ENCODE assay signal across 22 cellular contexts in the genomic region with DNA sequence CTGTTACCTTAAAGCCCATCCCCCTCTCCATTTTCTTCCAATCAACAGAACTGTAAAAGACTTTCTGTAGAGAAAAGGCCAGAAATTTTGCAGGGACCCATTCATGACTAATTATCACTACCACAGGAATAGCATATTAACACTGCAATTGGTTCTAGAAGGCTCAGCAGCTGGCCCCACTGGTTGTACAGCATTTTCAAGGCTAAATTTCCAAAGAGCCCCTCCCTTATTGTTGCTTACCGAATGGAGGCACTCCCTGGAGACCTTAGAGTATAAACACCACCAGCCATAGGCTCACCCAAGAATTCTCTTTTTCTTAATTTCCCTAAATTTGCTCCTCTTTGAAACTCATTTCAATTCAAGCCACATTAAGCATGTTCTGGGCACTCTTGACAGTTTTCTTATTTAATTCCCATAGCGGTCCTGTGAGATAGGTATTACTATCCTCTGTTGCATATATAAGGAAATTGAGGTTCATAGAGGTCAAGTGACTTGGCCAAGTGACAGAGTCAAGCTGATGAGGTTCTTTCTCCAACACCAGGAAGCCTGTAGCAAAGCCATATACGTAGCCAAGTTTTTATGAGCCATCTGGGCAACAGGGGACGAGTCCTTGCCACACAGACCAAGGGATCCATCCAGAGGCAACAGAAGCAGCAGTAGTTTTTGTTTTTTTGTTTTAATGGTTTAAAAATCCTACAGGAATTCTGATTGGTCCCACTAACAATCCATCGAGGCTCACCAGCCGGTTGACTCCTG.
DNase-seq lines count a peak whose midpoint lies in the region; ATAC-seq, FAIRE-seq and TF ChIP-seq lines count a peak whose summit lies in the region.
"Had no signal": no experiment of that assay in that cellular context is flagged by ENCODE, and none has a peak within 500 bp of the region (broad histone marks: within the 10 kb centered on the region; RNA-seq: fewer than 3 reads in every experiment).

No MANE protein-coding gene starts in this region.

- no peak for ATAC-seq in effector memory CD8-positive, alpha-beta T cell (replicated peaks)
- ATAC-seq: activated T-cell treated with anti-CD3 and anti-CD28 coated beads, Interleukin-2, amount 50 U/mL, for 72 hours had no signal

- H3K23ac ChIP-seq in H1 (ENCODE audit: insufficient read length) = no peak overlapping the region

- H4K8ac ChIP-seq in H1 (ENCODE audit: extremely low read depth, insufficient read depth, low read length) = no peak overlapping the region

- peak overlapping the region; percentile 92 for H3K4me3 Mint-ChIP-seq in nephron progenitor cell
- no peak overlapping the region for H3K4me3 Mint-ChIP-seq in effector memory CD8-positive, alpha-beta T cell
- H3K4me3 Mint-ChIP-seq: activated B cell treated with CpG ODN at 0.5 μM for 24 hours; activated naive CD8-positive, alpha-beta T cell; activated T-cell treated with anti-CD3 and anti-CD28 coated beads, Interleukin-2, amount 50 U/mL, for 72 hours; HFFc6; naive B cell had no signal

- 89% methylated on average over 6 of the region's 6 CpGs; no CpG with 5 or more reads in 1 of the 2 experiments for WGBS in H1 (ENCODE audit: extremely low coverage in 1 of 2, insufficient coverage in 1 of 2, insufficient read length in 1 of 2, insufficient replicate concordance in 2 of 2, low coverage in 1 of 2, low lambda C conversion rate in 2 of 2, missing lambda C conversion rate in 1 of 2), 2 experiments

- H3K36me3 Mint-ChIP-seq in nephron progenitor cell (ENCODE audit: low read depth) = peaks cover 38% of the 10 kb centered on the region
- H3K36me3 Mint-ChIP-seq in effector memory CD8-positive, alpha-beta T cell (ENCODE audit: insufficient read depth) = no peaks in the 10 kb centered on the region
- H3K36me3 Mint-ChIP-seq: activated naive CD8-positive, alpha-beta T cell; naive B cell had no signal

- peaks cover 3% of the 10 kb centered on the region for H3K27me3 Mint-ChIP-seq in nephron progenitor cell (ENCODE audit: low read depth, poor library complexity)
- peaks cover 35 to 49% of the 10 kb centered on the region in 2 donors for H3K27me3 Mint-ChIP-seq in effector memory CD8-positive, alpha-beta T cell

- peaks cover 0 to 69% of the 10 kb centered on the region in 2 experiments; a peak in 3 of 4 replicates for H3K79me2 ChIP-seq in H1 (ENCODE audit: control insufficient read depth in 1 of 2, insufficient read depth in 2 of 2, low read length in 2 of 2)
- H3K79me2 ChIP-seq in Karpas-422 (ENCODE audit: low read length) = no peaks in the 10 kb centered on the region

- no peak overlapping the region for H2BK15ac ChIP-seq in H1 (ENCODE audit: low read length)

- peaks cover 24% of the 10 kb centered on the region for H3K9me3 Mint-ChIP-seq in nephron progenitor cell
- no peaks in the 10 kb centered on the region for H3K9me3 Mint-ChIP-seq in effector memory CD8-positive, alpha-beta T cell
- H3K9me3 Mint-ChIP-seq: activated B cell treated with CpG ODN at 0.5 μM for 24 hours; activated T-cell treated with anti-CD3 and anti-CD28 coated beads, Interleukin-2, amount 50 U/mL, for 72 hours; HFFc6; naive B cell had no signal

- no peaks in the 10 kb centered on the region for H3K27me3 ChIP-seq in H1 (replicated peaks in 1 of 4; ENCODE audit: control insufficient read depth in 3 of 4, extremely low read depth in 1 of 4, insufficient read depth in 3 of 4, low read length in 3 of 4)
- no peaks in the 10 kb centered on the region for H3K27me3 ChIP-seq in Karpas-422 (ENCODE audit: low read length)
- H3K27me3 ChIP-seq: brain microvascular endothelial cell, SJSA1 had no signal

- 0 out of 2 replicates have a peak overlapping the region, but pooled peaks have one; percentile 8 for H3K27ac ChIP-seq in H1 (ENCODE audit: low read depth, low read length)
- H3K27ac ChIP-seq in Karpas-422 (ENCODE audit: low read length) = no peak overlapping the region
- H3K27ac ChIP-seq: brain microvascular endothelial cell, SJSA1 had no signal

- H3K4ac ChIP-seq in H1 (replicated peaks; ENCODE audit: insufficient read length, low read depth, low read length) = no peak overlapping the region

- H3K36me3 ChIP-seq in H1 (ENCODE audit: control insufficient read depth in 2 of 4, insufficient read depth in 4 of 4, low read length in 3 of 4) (no peaks in the 10 kb centered on the region), Karpas-422 (ENCODE audit: insufficient read depth, low read length) (no peaks in the 10 kb centered on the region)
- H3K36me3 ChIP-seq: brain microvascular endothelial cell, SJSA1 had no signal

- H2BK5ac ChIP-seq in H1 (ENCODE audit: low read depth, low read length) = peak overlapping the region; percentile 15; the same call in 1 of the 2 replicates

- no peak overlapping the region; the same call in 1 of the 2 replicates for H2BK20ac ChIP-seq in H1 (ENCODE audit: low read length)

- peaks cover 6 to 44% (median 25%) of the 10 kb centered on the region in 4 experiments for H3K4me1 ChIP-seq in H1 (replicated peaks in 1 of 4; ENCODE audit: control insufficient read depth in 3 of 4, insufficient read depth in 4 of 4, low read length in 3 of 4)
- H3K4me1 ChIP-seq in Karpas-422 (ENCODE audit: low read length) = no peaks in the 10 kb centered on the region

- H2AFZ ChIP-seq in H1 (ENCODE audit: low read length) (no peak overlapping the region), Karpas-422 (ENCODE audit: low read length) (no peak overlapping the region)

- peaks cover 2% of the 10 kb centered on the region; the same call in 1 of the 2 replicates for H3K79me1 ChIP-seq in H1 (ENCODE audit: low read depth, low read length)

- FAIRE-seq in H54 (lab: Jason Lieb, UNC) (peak; percentile 23), H1 (lab: Jason Lieb, UNC) (no peak), frontal cortex (lab: Jason Lieb, UNC) (no peak)
- FAIRE-seq: islet of Langerhans had no signal

- H3K4me3 ChIP-seq in H1 (ENCODE audit: extremely low read depth in 1 of 4, insufficient read depth in 2 of 4, low read depth in 3 of 4, low read length in 4 of 4) (no peak overlapping the region; a peak in 1 of 8 replicates), Karpas-422 (ENCODE audit: low read length) (no peak overlapping the region)
- H3K4me3 ChIP-seq: lung, SJSA1 had no signal

- H3K27ac Mint-ChIP-seq in nephron progenitor cell = peak overlapping the region; percentile 66
- H3K27ac Mint-ChIP-seq in effector memory CD8-positive, alpha-beta T cell = no peak overlapping the region
- H3K27ac Mint-ChIP-seq: activated B cell treated with CpG ODN at 0.5 μM for 24 hours; activated naive CD8-positive, alpha-beta T cell; activated T-cell treated with anti-CD3 and anti-CD28 coated beads, Interleukin-2, amount 50 U/mL, for 72 hours; HFFc6 had no signal

- peak overlapping the region; percentile 78 for H2BK12ac ChIP-seq in H1 (ENCODE audit: low read depth, low read length)

- CTCF ChIA-PET in H1 (lab: Charles Lee; ENCODE audit: partially characterized antibody) = interaction anchor here (0.7 to 2.3 kb wide), 5 partner anchors 24 to 40 kb away, joined by 3 to 7 read pairs (median 4); no protein-coding TSS in a partner anchor

- no peak overlapping the region for H3K56ac ChIP-seq in H1 (replicated peaks; ENCODE audit: insufficient read length, low read depth, low read length)

- H4K5ac ChIP-seq in H1 (ENCODE audit: insufficient read length, low read depth, low read length) = peak overlapping the region; percentile 55

- no peak for DNase-seq in H54 (ENCODE audit: insufficient read length, low spot score)
- DNase-seq in NCI-H2196 (lab: John Stamatoyannopoulos, UW; ENCODE audit: unreplicated experiment) = peak; percentile 14
- no peak for DNase-seq in H1 (ENCODE audit: low read depth in 1 of 2, low spot score in 2 of 2)
- DNase-seq in nephron progenitor cell = no peak
- DNase-seq in Karpas-422 = no peak
- no peak for DNase-seq in effector memory CD8-positive, alpha-beta T cell
- no peak for DNase-seq in frontal cortex (ENCODE audit: low spot score in 2 of 2)
- DNase-seq in OCI-M2 (lab: John Stamatoyannopoulos, UW; ENCODE audit: unreplicated experiment) = no peak
- DNase-seq: activated B cell treated with CpG ODN at 0.5 μM for 24 hours; activated T-cell treated with anti-CD3 and anti-CD28 coated beads, Interleukin-2, amount 50 U/mL, for 72 hours; brain microvascular endothelial cell; HFFc6; naive B cell; NCI-H187; NCI-H524 treated with DMSO at 0.1 percent for 48 hours; posterior cingulate gyrus; stimulated activated CD4-positive, alpha-beta T cell treated with anti-CD3 and anti-CD28 coated beads, Interleukin-4, amount 100 ng/mL, for 24 hours; T-helper 2 cell had no signal

- TF ChIP-seq RAD21 in H1 (IDR thresholded peaks at IDR 0.05 in 1 of 2, conservative IDR thresholded peaks at IDR 0.05 in 1 of 2; ENCODE audit: low read depth in 2 of 2, low read length in 2 of 2) = no peak

- peak overlapping the region; percentile 74 for H2BK120ac ChIP-seq in H1 (replicated peaks; ENCODE audit: low read depth, low read length)

- no peaks in the 10 kb centered on the region; the same call in 1 of the 2 replicates for H3K23me2 ChIP-seq in H1 (ENCODE audit: low read depth, low read length)

- H3K9ac ChIP-seq in H1 (replicated peaks in 1 of 4; ENCODE audit: extremely low read depth in 1 of 4, low read depth in 3 of 4, low read length in 3 of 4) (no peak overlapping the region), Karpas-422 (ENCODE audit: low read length) (no peak overlapping the region)

- no peaks in the 10 kb centered on the region for H3K9me2 ChIP-seq in Karpas-422 (replicated peaks; ENCODE audit: insufficient read depth, low read length)

- no peak for TF ChIP-seq CTCF in H1 (IDR thresholded peaks at IDR 0.05; ENCODE audit: control extremely low read depth in 1 of 3, insufficient read depth in 1 of 3, low read depth in 1 of 3, low read length in 3 of 3)
- no peak for TF ChIP-seq CTCF in nephron progenitor cell (IDR thresholded peaks at IDR 0.05)

- H4K20me1 ChIP-seq in H1 (replicated peaks in 1 of 2; ENCODE audit: control insufficient read depth in 1 of 2, insufficient read depth in 2 of 2, low read length in 2 of 2) (no peaks in the 10 kb centered on the region), Karpas-422 (ENCODE audit: insufficient read depth, low read depth, low read length) (0 out of 2 replicates have a peak, but pooled peaks cover 6% of the 10 kb centered on the region)

- POLR2A ChIA-PET in H1 (lab: Charles Lee; ENCODE audit: partially characterized antibody) = interaction anchor here (1.0 kb wide), 1 partner anchor 24 kb away, joined by 3 read pairs; no protein-coding TSS in a partner anchor

- H4K91ac ChIP-seq in H1 (replicated peaks; ENCODE audit: insufficient read length, low read length) = peak overlapping the region; percentile 63

- no peak overlapping the region for H3K14ac ChIP-seq in H1 (ENCODE audit: insufficient read length)

- H2AK5ac ChIP-seq in H1 (ENCODE audit: low read depth, low read length) = 0 out of 2 replicates have a peak overlapping the region, but pooled peaks have one; percentile 34

- H3K4me2 ChIP-seq in H1 (ENCODE audit: insufficient read depth in 1 of 2, low read depth in 2 of 2, low read length in 2 of 2) = peak overlapping the region in 1 of 2 experiments; percentile 13; a peak in 1 of 4 replicates
- H3K4me2 ChIP-seq in Karpas-422 (ENCODE audit: low read depth, low read length, poor library complexity, severe bottlenecking) = no peak overlapping the region

- TF ChIP-seq EP300 in H1 (IDR thresholded peaks at IDR 0.05; ENCODE audit: borderline replicate concordance in 1 of 2, low read depth in 2 of 2, low read length in 2 of 2) = no peak

- H3K4me1 Mint-ChIP-seq in nephron progenitor cell = peaks cover 67% of the 10 kb centered on the region
- no peaks in the 10 kb centered on the region for H3K4me1 Mint-ChIP-seq in effector memory CD8-positive, alpha-beta T cell (ENCODE audit: low read depth in 2 of 2)
- H3K4me1 Mint-ChIP-seq: activated B cell treated with CpG ODN at 0.5 μM for 24 hours had no signal

- H3K18ac ChIP-seq in H1 (ENCODE audit: extremely low read depth, low read length) = peak overlapping the region; percentile 95; the same call in 1 of the 2 replicates

- no peaks in the 10 kb centered on the region for H3K9me3 ChIP-seq in H1 (ENCODE audit: insufficient read depth in 2 of 2, low read depth in 1 of 2, low read length in 1 of 2)
- H3K9me3 ChIP-seq in Karpas-422 (ENCODE audit: low read length) = no peaks in the 10 kb centered on the region
- H3K9me3 ChIP-seq: SJSA1 had no signal

- TF ChIP-seq POLR2A in H54 (IDR thresholded peaks at IDR 0.05; ENCODE audit: low read depth, low read length) = no peak
- no peak for TF ChIP-seq POLR2A in H1 (IDR thresholded peaks at IDR 0.05; ENCODE audit: control extremely low read depth in 1 of 2, low read depth in 2 of 2, low read length in 2 of 2)
